8 cellular contexts compared by ENCODE assay signal in the genomic region with DNA sequence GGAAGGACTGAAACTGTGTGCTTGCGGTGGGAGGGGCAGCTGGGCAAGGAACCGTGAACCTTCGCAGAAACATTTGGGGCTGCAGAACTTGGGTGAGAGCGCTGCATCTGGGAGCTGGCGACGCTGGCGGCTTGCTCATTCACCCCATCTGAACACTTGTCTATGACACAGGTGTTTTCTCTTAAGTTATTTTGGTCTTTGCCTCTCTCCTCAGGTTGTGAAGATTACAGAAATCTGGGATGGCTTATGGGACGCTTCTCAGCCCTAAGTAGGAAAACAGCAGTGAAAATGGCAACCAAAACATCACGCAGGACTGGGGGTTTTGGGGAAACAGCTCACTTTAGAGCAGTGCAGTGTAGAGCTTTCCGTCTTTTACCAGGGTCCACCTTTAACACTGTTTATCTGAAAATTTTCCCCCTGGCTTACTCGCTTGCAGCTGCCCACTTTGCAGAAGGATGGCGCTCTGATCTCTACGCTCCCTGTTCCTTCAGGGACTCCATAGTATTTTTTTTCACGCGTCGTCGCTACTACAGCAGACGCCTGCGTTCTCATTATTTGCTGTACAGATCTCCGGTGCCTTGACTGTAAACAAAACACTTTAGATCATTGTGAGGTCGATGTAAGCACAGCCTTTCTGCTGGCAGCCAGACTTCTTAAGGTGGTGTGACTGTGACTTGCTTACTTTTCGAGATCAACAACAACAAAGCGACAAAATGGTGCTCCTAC. TPM values are rescaled to one million over a fixed set of nuclear protein-coding genes. Genes with fewer than 3 reads are reported as not detected.
DNase-seq lines count a peak whose midpoint lies in the region; FAIRE-seq and TF ChIP-seq lines count a peak whose summit lies in the region.

No MANE protein-coding gene starts in this region.

- H3K27me3 ChIP-seq in BLaER1 (no peaks in the 10 kb centered on the region), esophagus (ENCODE audit: control insufficient read depth in 1 of 2, insufficient read depth in 2 of 2, low read length in 2 of 2) (no peaks in the 10 kb centered on the region), neural progenitor cell (no peaks in the 10 kb centered on the region)

- H3K36me3 ChIP-seq in BLaER1 (peaks cover 12% of the 10 kb centered on the region), esophagus (ENCODE audit: control insufficient read depth in 2 of 2, insufficient read depth in 2 of 2, low read length in 1 of 2) (no peaks in the 10 kb centered on the region), neural progenitor cell (peaks cover under 1% of the 10 kb centered on the region)

- peaks cover 37% of the 10 kb centered on the region for H3K4me1 Mint-ChIP-seq in activated CD4-positive, alpha-beta T cell treated with anti-CD3 and anti-CD28 coated beads, Interleukin-2, amount 10 ng/mL, durations not matched to agents 7 days and 5 days
- peaks cover 44% of the 10 kb centered on the region for H3K4me1 Mint-ChIP-seq in neural progenitor cell

- WGBS in esophagus, 2 donors, result 10 to 11% methylated on average over 23 of the region's 23 CpGs

- CTCF ChIA-PET in activated CD4-positive, alpha-beta T cell treated with anti-CD3 and anti-CD28 coated beads, Interleukin-2, amount 10 ng/mL, durations not matched to agents 7 days and 5 days (lab: Charles Lee), result interaction anchor here (0.7 to 1.8 kb wide), 8 partner anchors 9 to 347 kb away, joined by 3 to 6 read pairs (median 3); no protein-coding TSS in a partner anchor

- FAIRE-seq in GM19239 (lab: Jason Lieb, UNC), result peak; percentile 89

- H3K9ac ChIP-seq in BLaER1, result peak overlapping the region; percentile 100
- H3K9ac ChIP-seq in neural progenitor cell, result no peak overlapping the region

- H4K20me1 ChIP-seq in BLaER1 (peaks cover 19% of the 10 kb centered on the region), neural progenitor cell (ENCODE audit: low read depth) (peaks cover 19% of the 10 kb centered on the region)

- peaks cover 28% of the 10 kb centered on the region for H3K79me2 ChIP-seq in neural progenitor cell (ENCODE audit: low read depth)

- H3K27ac ChIP-seq in BLaER1 (peak overlapping the region; percentile 100), esophagus (ENCODE audit: low read depth in 2 of 2, low read length in 1 of 2) (peak overlapping the region; percentile 93 to 99), neural progenitor cell (no peak overlapping the region)

- peaks cover 35% of the 10 kb centered on the region for H3K4me1 ChIP-seq in BLaER1
- H3K4me1 ChIP-seq in esophagus (ENCODE audit: control insufficient read depth in 2 of 2, insufficient read depth in 2 of 2, low read length in 1 of 2), result no peaks in the 10 kb centered on the region
- peaks cover 37% of the 10 kb centered on the region for H3K4me1 ChIP-seq in neural progenitor cell

- H3K4me2 ChIP-seq in BLaER1, result peak overlapping the region; percentile 95
- peak overlapping the region; percentile 94 for H3K4me2 ChIP-seq in neural progenitor cell

- POLR2A ChIA-PET in activated CD4-positive, alpha-beta T cell treated with anti-CD3 and anti-CD28 coated beads, Interleukin-2, amount 10 ng/mL, durations not matched to agents 7 days and 5 days (lab: Charles Lee), result interaction anchor here (1.1 to 2.2 kb wide), 5 partner anchors 11 to 358 kb away, joined by 3 to 24 read pairs (median 5); a partner anchor contains a TSS

- peak overlapping the region; percentile 99 for H3K27ac Mint-ChIP-seq in activated CD4-positive, alpha-beta T cell treated with anti-CD3 and anti-CD28 coated beads, Interleukin-2, amount 10 ng/mL, durations not matched to agents 7 days and 5 days
- H3K27ac Mint-ChIP-seq in neural progenitor cell, result peak overlapping the region; percentile 43

- peak overlapping the region; percentile 8 for H2AFZ ChIP-seq in neural progenitor cell (replicated peaks)

- H3K4me3 ChIP-seq in BLaER1 (peak overlapping the region; percentile 96), esophagus (ENCODE audit: low read depth in 1 of 2, low read length in 2 of 2) (peak overlapping the region; percentile 23 to 53), neural progenitor cell (peak overlapping the region; percentile 3)

- peaks cover 44% of the 10 kb centered on the region for H3F3A ChIP-seq in neural progenitor cell (ENCODE audit: low read depth)

- H3K9me3 ChIP-seq in BLaER1 (no peaks in the 10 kb centered on the region), esophagus (ENCODE audit: control insufficient read depth in 2 of 2, insufficient read depth in 1 of 2, low read depth in 1 of 2, low read length in 1 of 2) (no peaks in the 10 kb centered on the region), neural progenitor cell (ENCODE audit: low read depth) (no peaks in the 10 kb centered on the region)

- peak overlapping the region; percentile 95 for H3K4me3 Mint-ChIP-seq in activated CD4-positive, alpha-beta T cell treated with anti-CD3 and anti-CD28 coated beads, Interleukin-2, amount 10 ng/mL, durations not matched to agents 7 days and 5 days
- H3K4me3 Mint-ChIP-seq in neural progenitor cell, result peak overlapping the region; percentile 50

- H3K36me3 Mint-ChIP-seq in activated CD4-positive, alpha-beta T cell treated with anti-CD3 and anti-CD28 coated beads, Interleukin-2, amount 10 ng/mL, durations not matched to agents 7 days and 5 days (ENCODE audit: low read depth), result peaks cover 35% of the 10 kb centered on the region
- peaks cover 17% of the 10 kb centered on the region for H3K36me3 Mint-ChIP-seq in neural progenitor cell

- H3K27me3 Mint-ChIP-seq in activated CD4-positive, alpha-beta T cell treated with anti-CD3 and anti-CD28 coated beads, Interleukin-2, amount 10 ng/mL, durations not matched to agents 7 days and 5 days, result no peaks in the 10 kb centered on the region
- H3K27me3 Mint-ChIP-seq in neural progenitor cell (ENCODE audit: insufficient read depth, low read depth), result peaks cover 12% of the 10 kb centered on the region

- TF ChIP-seq CTCF in neural progenitor cell (IDR thresholded peaks at IDR 0.05), result peak; percentile 41

- no peak for DNase-seq in GM19239 (ENCODE audit: insufficient read length, low spot score)
- DNase-seq in NCI-H1105 treated with DMSO at 0.1 percent for 48 hours (lab: John Stamatoyannopoulos, UW), result peak; percentile 79
- DNase-seq in activated CD4-positive, alpha-beta T cell treated with anti-CD3 and anti-CD28 coated beads, Interleukin-2, amount 10 ng/mL, durations not matched to agents 7 days and 5 days, result peak; percentile 69
- DNase-seq in neural progenitor cell (ENCODE audit: low spot score), result peak; percentile 53
- no peak for DNase-seq in NCI-H446 (lab: John Stamatoyannopoulos, UW)
- DNase-seq in T-helper 9 cell, result no peak

- no peaks in the 10 kb centered on the region for H3K9me3 Mint-ChIP-seq in activated CD4-positive, alpha-beta T cell treated with anti-CD3 and anti-CD28 coated beads, Interleukin-2, amount 10 ng/mL, durations not matched to agents 7 days and 5 days
- H3K9me3 Mint-ChIP-seq in neural progenitor cell, result no peaks in the 10 kb centered on the region

RNA-seq across cellular contexts. Expression of a gene that starts 2.7 kb away (rescaled TPM):
- total RNA-seq in activated CD4-positive, alpha-beta T cell treated with anti-CD3 and anti-CD28 coated beads, Interleukin-2, amount 10 ng/mL, durations not matched to agents 7 days and 5 days, result 100 to 1,000 TPM; 105 to 117 TPM
- polyA plus RNA-seq in esophagus, result 10 to 100 TPM; 17.5 to 26.2 TPM
- 75.5 and 84.2 TPM in 2 replicates for total RNA-seq in neural progenitor cell (ENCODE audit: low replicate concordance)

RNA-seq across cellular contexts. Expression of a gene that starts 18.5 kb away (rescaled TPM):
- 1 to 10 TPM; 7.7 to 9.3 TPM for total RNA-seq in activated CD4-positive, alpha-beta T cell treated with anti-CD3 and anti-CD28 coated beads, Interleukin-2, amount 10 ng/mL, durations not matched to agents 7 days and 5 days
- under 1 TPM; 0.20 to 0.24 TPM for polyA plus RNA-seq in esophagus
- 53.9 and 57.4 TPM in 2 replicates for total RNA-seq in neural progenitor cell (ENCODE audit: low replicate concordance)

Comparison
In these comparisons a context has a peak if more than half of its experiments do, and no peak if none do; other contexts are left out.
1. H3K4me3 ChIP-seq: peak in every context shown above with its lines; median percentile 96 in BLaER1; 38 in esophagus; 3 in neural progenitor cell.
2. DNase-seq: peak in NCI-H1105 treated with DMSO at 0.1 percent for 48 hours (single experiment), activated CD4-positive, alpha-beta T cell treated with anti-CD3 and anti-CD28 coated beads, Interleukin-2, amount 10 ng/mL, durations not matched to agents 7 days and 5 days (single experiment) and neural progenitor cell (single experiment); none in GM19239 (single experiment), NCI-H446 (0 of 2) and T-helper 9 cell (single experiment).